ENCODE assay signal across 9 cellular contexts in the genomic region with DNA sequence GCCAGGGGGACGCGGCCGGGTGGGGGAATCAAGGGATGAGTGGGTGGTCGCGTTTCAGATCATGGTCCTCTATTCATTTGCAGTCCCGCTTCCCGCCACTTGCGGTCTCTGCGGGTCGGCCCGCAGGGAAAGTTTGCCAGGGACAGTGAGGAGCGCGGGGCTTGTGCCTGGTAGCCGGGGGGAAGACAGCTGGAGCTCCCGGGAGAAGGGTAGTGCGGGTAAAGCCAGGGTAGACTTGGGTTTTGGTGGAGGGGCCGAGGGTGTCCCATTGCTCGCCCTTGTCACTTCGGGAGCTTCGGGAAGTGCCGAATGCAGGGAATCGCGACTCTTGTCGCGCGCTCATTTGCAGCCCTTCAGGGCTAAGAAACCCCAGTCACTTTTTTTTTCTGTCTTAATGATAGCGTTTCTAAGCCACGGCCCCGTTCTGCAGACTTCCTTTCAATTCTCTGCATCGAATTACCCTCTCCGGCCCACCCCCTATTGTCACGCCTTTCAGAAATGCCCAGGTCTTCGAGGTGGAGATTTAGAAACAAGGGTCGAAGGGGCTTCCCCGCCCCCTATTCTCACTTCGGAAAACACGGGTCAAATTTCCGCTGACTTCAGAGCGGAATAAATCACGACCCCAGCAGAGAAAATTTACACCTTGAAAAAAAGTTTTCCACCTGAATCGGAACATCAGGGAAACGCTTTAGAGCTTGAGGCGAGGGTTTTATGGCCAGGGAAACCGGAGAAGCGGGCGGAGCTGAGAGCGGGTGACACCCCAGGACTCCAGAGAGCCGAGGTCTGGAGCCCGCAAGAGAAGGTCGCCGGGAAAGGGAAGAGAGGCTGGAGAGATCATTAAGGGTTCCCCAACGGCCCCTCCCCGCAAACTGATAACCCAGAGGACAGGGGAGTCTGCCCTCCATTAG. TPM values are rescaled to one million over a fixed set of nuclear protein-coding genes. Genes with fewer than 3 reads are reported as not detected.
DNase-seq lines count a peak whose midpoint lies in the region; ATAC-seq and TF ChIP-seq lines count a peak whose summit lies in the region.
"Had no signal": no experiment of that assay in that cellular context is flagged by ENCODE, and none has a peak within 500 bp of the region (broad histone marks: within the 10 kb centered on the region; RNA-seq: fewer than 3 reads in every experiment).

No MANE protein-coding gene starts in this region.

- H3K4me3 Mint-ChIP-seq in activated CD4-positive, alpha-beta memory T cell treated with anti-CD3 and anti-CD28 coated beads, Interleukin-2, amount 10 ng/mL, durations not matched to agents 7 days and 5 days, result peak overlapping the region; percentile 66

- H3K4me1 ChIP-seq in stomach, result peaks cover 29 to 33% (median 31%) of the 10 kb centered on the region in 4 donors

- no peaks in the 10 kb centered on the region for H3K9me3 Mint-ChIP-seq in activated CD4-positive, alpha-beta memory T cell treated with anti-CD3 and anti-CD28 coated beads, Interleukin-2, amount 10 ng/mL, durations not matched to agents 7 days and 5 days

- TF ChIP-seq CTCF in stomach (IDR thresholded peaks at IDR 0.05), result no peak

- peaks cover 0 to 97% (median 44%) of the 10 kb centered on the region in 3 donors for H3K27me3 ChIP-seq in stomach

- H3K9me3 ChIP-seq in iPS-18c (ENCODE audit: control insufficient read depth, insufficient read depth, low read length) (no peaks in the 10 kb centered on the region), stomach (no peaks in the 10 kb centered on the region)

- H3K36me3 Mint-ChIP-seq in activated CD4-positive, alpha-beta memory T cell treated with anti-CD3 and anti-CD28 coated beads, Interleukin-2, amount 10 ng/mL, durations not matched to agents 7 days and 5 days (ENCODE audit: low read depth), result no peaks in the 10 kb centered on the region

- H3K4me1 Mint-ChIP-seq in activated CD4-positive, alpha-beta memory T cell treated with anti-CD3 and anti-CD28 coated beads, Interleukin-2, amount 10 ng/mL, durations not matched to agents 7 days and 5 days, result peaks cover 21% of the 10 kb centered on the region

- no peak for TF ChIP-seq POLR2A in stomach (IDR thresholded peaks at IDR 0.05)

- intact Hi-C loops in stomach (cut with DNase I; ENCODE audit: low total_unique reads), result no loop called here

- 3 to 10% (median 5%) methylated on average over 37 to 53 of the region's 53 CpGs for WGBS in stomach, 5 donors

- H3K4me3 ChIP-seq in iPS-18c (ENCODE audit: insufficient read depth, low read depth, low read length) (peak overlapping the region; percentile 64), stomach (peak overlapping the region; percentile 49 to 68 (median 55))

- peak in 2 of 3 experiments; percentile 55 to 60 for DNase-seq in NCI-H1417 (lab: John Stamatoyannopoulos, UW)
- DNase-seq in NCI-H1417 treated with DMSO at 0.1 percent for 48 hours (lab: John Stamatoyannopoulos, UW), result no peak
- DNase-seq in activated CD4-positive, alpha-beta memory T cell treated with anti-CD3 and anti-CD28 coated beads, Interleukin-2, amount 10 ng/mL, durations not matched to agents 7 days and 5 days, result no peak
- DNase-seq in stomach, result no peak
- DNase-seq in AG20443 (ENCODE audit: low spot score), result no peak
- DNase-seq in stimulated activated CD8-positive, alpha-beta memory T cell treated with anti-CD3 and anti-CD28 coated beads, Interleukin-4, amount 100 ng/mL, for 48 hours, result no peak

- H3K36me3 ChIP-seq in stomach, result no peaks in the 10 kb centered on the region

- CTCF ChIA-PET in activated CD4-positive, alpha-beta memory T cell treated with anti-CD3 and anti-CD28 coated beads, Interleukin-2, amount 10 ng/mL, durations not matched to agents 7 days and 5 days (lab: Charles Lee), result interaction anchor here (1.5 kb wide), 1 partner anchor 27 kb away, joined by 3 read pairs; no protein-coding TSS in a partner anchor

- H3K27ac Mint-ChIP-seq in activated CD4-positive, alpha-beta memory T cell treated with anti-CD3 and anti-CD28 coated beads, Interleukin-2, amount 10 ng/mL, durations not matched to agents 7 days and 5 days, result no peak overlapping the region

- H3K27ac ChIP-seq in stomach, result peak overlapping the region in 1 of 5 donors; percentile 49

- no peak for TF ChIP-seq EP300 in stomach (IDR thresholded peaks at IDR 0.05)

- peaks cover 65% of the 10 kb centered on the region for H3K27me3 Mint-ChIP-seq in activated CD4-positive, alpha-beta memory T cell treated with anti-CD3 and anti-CD28 coated beads, Interleukin-2, amount 10 ng/mL, durations not matched to agents 7 days and 5 days

- ATAC-seq in GM21360 (IDR thresholded peaks at IDR 0.05; ENCODE audit: unreplicated experiment), result no peak

- POLR2A ChIA-PET in activated CD4-positive, alpha-beta memory T cell treated with anti-CD3 and anti-CD28 coated beads, Interleukin-2, amount 10 ng/mL, durations not matched to agents 7 days and 5 days (lab: Charles Lee), result no interaction called here

RNA-seq across cellular contexts. Expression of a gene that starts 1.4 kb away (rescaled TPM):
- total RNA-seq in activated CD4-positive, alpha-beta memory T cell treated with anti-CD3 and anti-CD28 coated beads, Interleukin-2, amount 10 ng/mL, durations not matched to agents 7 days and 5 days, result under 1 TPM; 0.58 to 0.60 TPM
- total RNA-seq in stomach, result 1 to 10 TPM; 1.2 to 8.4 (median 4.9) TPM
- polyA plus RNA-seq in stomach, result 1 to 10 TPM in 1 of 3 donors, under 1 TPM in 1, not detected in 1; 0.44 to 1.5 TPM
- total RNA-seq: LHCN-M2 had no signal

Comparison
In these comparisons a context has a peak if more than half of its experiments do, and no peak if none do; other contexts are left out.
1. DNase-seq: peak in NCI-H1417 (2 of 3); none in NCI-H1417 treated with DMSO at 0.1 percent for 48 hours (single experiment), activated CD4-positive, alpha-beta memory T cell treated with anti-CD3 and anti-CD28 coated beads, Interleukin-2, amount 10 ng/mL, durations not matched to agents 7 days and 5 days (single experiment), stomach (single experiment), AG20443 (single experiment) and stimulated activated CD8-positive, alpha-beta memory T cell treated with anti-CD3 and anti-CD28 coated beads, Interleukin-4, amount 100 ng/mL, for 48 hours (single experiment).